In the genomic region with DNA sequence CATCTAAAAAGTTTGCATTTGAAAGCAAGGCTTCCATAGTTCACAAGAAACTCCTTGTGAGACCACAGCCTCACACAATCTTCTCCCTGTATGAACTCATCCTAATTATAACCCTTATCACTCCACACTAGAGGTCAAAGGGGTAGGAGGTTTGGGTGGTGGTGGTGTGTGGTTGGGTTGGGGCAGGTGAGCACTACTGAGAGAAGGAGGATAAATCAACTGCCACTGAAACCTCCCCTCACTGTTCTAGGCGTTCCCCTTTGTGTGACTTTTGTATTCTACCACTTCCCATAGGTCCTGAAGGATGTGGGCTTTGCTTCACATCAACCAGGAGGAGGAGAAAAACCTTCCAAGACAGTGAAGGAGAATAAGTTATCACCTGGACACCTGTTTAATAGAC, we compare ENCODE assay signal across 9 cellular contexts. TPM values are rescaled to one million over a fixed set of nuclear protein-coding genes. Genes with fewer than 3 reads are reported as not detected.
"Had no signal": no experiment of that assay in that cellular context is flagged by ENCODE, and none has a peak within 500 bp of the region (broad histone marks: within the 10 kb centered on the region; RNA-seq: fewer than 3 reads in every experiment).

No MANE protein-coding gene starts in this region.

- H3K9ac ChIP-seq: KMS-11 had no signal

- H3K4me2 ChIP-seq: KMS-11 had no signal

- H3K4me3 ChIP-seq: K562 had no signal

- H3K27ac ChIP-seq: HL-60, KMS-11 had no signal

- DNase-seq: IMR-90, KBM-7, KG1 had no signal

- ATAC-seq: HepG2, K562 had no signal

RNA-seq across cellular contexts. Expression of a gene that starts 6.4 kb away (rescaled TPM):
- total RNA-seq: HepG2, HT-29, IMR-90, K562 had no signal
- polyA plus RNA-seq: IgD-negative memory B cell, IMR-90, K562 had no signal
